Comparison of ENCODE assay signal across 1 cellular context in genomic region chr9:19409406-19410194, GRCh38.
TF ChIP-seq lines count a peak whose summit lies in the region.

No MANE protein-coding gene starts in this region.

TF ChIP-seq in K562, 482 proteins besides CTCF, POLR2A, EP300 and RAD21 (continued from another document):
- no peak for TF ChIP-seq ZNF407 (IDR thresholded peaks at IDR 0.05; ENCODE audit: low read depth)
- TF ChIP-seq ZNF165 (CRISPR knock-in tag; IDR thresholded peaks at IDR 0.05; ENCODE audit: borderline replicate concordance), result no peak
- TF ChIP-seq CHD7 (IDR thresholded peaks at IDR 0.05; ENCODE audit: low read depth, low read length), result no peak
- TF ChIP-seq XRCC3 (IDR thresholded peaks at IDR 0.05), result no peak
- no peak for TF ChIP-seq HINFP (tag; conservative IDR thresholded peaks at IDR 0.05; ENCODE audit: low read depth)
- no peak for TF ChIP-seq NR1H2 (CRISPR knock-in tag; IDR thresholded peaks at IDR 0.05)
- TF ChIP-seq ZNF766 (CRISPR knock-in tag; conservative IDR thresholded peaks at IDR 0.05), result no peak
- no peak for TF ChIP-seq PURB (CRISPR knock-in tag; IDR thresholded peaks at IDR 0.05; ENCODE audit: low read depth)
- no peak for TF ChIP-seq ELF4 (CRISPR knock-in tag; IDR thresholded peaks at IDR 0.05)
- no peak for TF ChIP-seq PCBP1 (IDR thresholded peaks at IDR 0.05; ENCODE audit: low read depth, low read length, poor library complexity, severe bottlenecking)
- no peak for TF ChIP-seq MECOM (CRISPR knock-in tag; IDR thresholded peaks at IDR 0.05)
- TF ChIP-seq HOXB6 (CRISPR knock-in tag; IDR thresholded peaks at IDR 0.05; ENCODE audit: borderline replicate concordance), result no peak
- TF ChIP-seq SAP30 (IDR thresholded peaks at IDR 0.05; ENCODE audit: borderline replicate concordance, insufficient read depth, low read depth, low read length, poor library complexity, severe bottlenecking), result peak; percentile 15
- no peak for TF ChIP-seq KHSRP (IDR thresholded peaks at IDR 0.05)
- no peak for TF ChIP-seq MCM3 (IDR thresholded peaks at IDR 0.05)
- TF ChIP-seq SP2 (IDR thresholded peaks at IDR 0.05; ENCODE audit: extremely low read depth, low read depth, low read length, poor library complexity, severe bottlenecking), result no peak
- no peak for TF ChIP-seq ZNF507 (tag; conservative IDR thresholded peaks at IDR 0.05)
- no peak for TF ChIP-seq RAD51 (IDR thresholded peaks at IDR 0.05; ENCODE audit: borderline replicate concordance, low read depth)
- no peak for TF ChIP-seq ZNF174 (CRISPR knock-in tag; IDR thresholded peaks at IDR 0.05)
- TF ChIP-seq NONO (IDR thresholded peaks at IDR 0.05; ENCODE audit: low read depth in 2 of 2, low read length in 1 of 2), result no peak
- TF ChIP-seq ZNF655 (CRISPR knock-in tag; IDR thresholded peaks at IDR 0.05), result no peak
- no peak for TF ChIP-seq SMC3 (conservative IDR thresholded peaks at IDR 0.05; ENCODE audit: insufficient read depth, low read depth, low read length)
- 0 out of 2 replicates have a peak, but pooled peaks have one; percentile 26 for TF ChIP-seq TOE1 (IDR thresholded peaks at IDR 0.05; ENCODE audit: borderline replicate concordance)
- TF ChIP-seq TOE1 (CRISPR knock-in tag; IDR thresholded peaks at IDR 0.05; ENCODE audit: borderline replicate concordance, low read depth), result no peak
- TF ChIP-seq NCOA1 (IDR thresholded peaks at IDR 0.05; ENCODE audit: low read depth), result no peak
- no peak for TF ChIP-seq ETV6 (IDR thresholded peaks at IDR 0.05; ENCODE audit: borderline replicate concordance in 1 of 2, low read depth in 2 of 2, low read length in 1 of 2)
- no peak for TF ChIP-seq ETV6 (CRISPR knock-in tag; IDR thresholded peaks at IDR 0.05; ENCODE audit: borderline replicate concordance)
